In the genomic region with DNA sequence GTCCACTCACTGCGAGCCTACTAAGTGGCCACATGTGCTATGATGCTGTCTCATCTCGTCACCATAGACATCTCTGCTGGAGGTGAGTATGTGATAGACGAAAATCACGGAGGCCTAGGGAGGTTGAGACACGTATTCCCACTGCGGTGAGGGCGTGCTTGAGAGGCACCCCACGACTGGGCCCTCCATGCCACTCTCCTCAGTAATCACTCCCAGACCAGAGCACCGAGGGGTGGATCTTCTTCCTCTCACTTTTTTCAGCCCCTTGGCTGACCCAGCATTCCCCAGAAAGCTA, we compare ENCODE assay signal across 14 cellular contexts. TPM values are rescaled to one million over a fixed set of nuclear protein-coding genes. Genes with fewer than 3 reads are reported as not detected.
DNase-seq lines count a peak whose midpoint lies in the region; ATAC-seq and TF ChIP-seq lines count a peak whose summit lies in the region.
"Had no signal": no experiment of that assay in that cellular context is flagged by ENCODE, and none has a peak within 500 bp of the region (broad histone marks: within the 10 kb centered on the region; RNA-seq: fewer than 3 reads in every experiment).

No MANE protein-coding gene starts in this region.

- H3K27me3 Mint-ChIP-seq in WTC11 (ENCODE audit: low read depth) = no peaks in the 10 kb centered on the region
- no peaks in the 10 kb centered on the region for H3K27me3 Mint-ChIP-seq in activated CD4-positive, alpha-beta memory T cell treated with anti-CD3 and anti-CD28 coated beads, Interleukin-2, amount 10 ng/mL, durations not matched to agents 7 days and 5 days
- H3K27me3 Mint-ChIP-seq: activated T-helper 17 cell treated with anti-CD3 and anti-CD28 coated beads, Interleukin-2, amount 50 U/mL, for 72 hours had no signal

- ATAC-seq in WTC11 (peak; percentile 8; the same call in 1 of the 2 replicates), heart right ventricle (peak in 3 of 8 donors; percentile 6 to 28 (median 23)), GM21515 (IDR thresholded peaks at IDR 0.05; ENCODE audit: unreplicated experiment) (no peak), HG03520 (IDR thresholded peaks at IDR 0.05; ENCODE audit: unreplicated experiment) (no peak)
- ATAC-seq: activated T-helper 17 cell treated with anti-CD3 and anti-CD28 coated beads, Interleukin-2, amount 50 U/mL, for 72 hours had no signal

- H3K4me1 ChIP-seq in ACC112 (ENCODE audit: control insufficient read depth, insufficient read depth, low read length, unreplicated experiment) (peaks cover 68% of the 10 kb centered on the region), heart right ventricle (peaks cover 0 to 51% (median 11%) of the 10 kb centered on the region in 9 donors), prostate gland (replicated peaks) (no peaks in the 10 kb centered on the region)

- H3K79me2 ChIP-seq in ACC112 (ENCODE audit: control insufficient read depth, insufficient read depth, low read length, unreplicated experiment) = peaks cover 95% of the 10 kb centered on the region

- no peaks in the 10 kb centered on the region for H3K9me3 ChIP-seq in heart right ventricle
- H3K9me3 ChIP-seq in prostate gland = no peaks in the 10 kb centered on the region
- H3K9me3 ChIP-seq: ovary had no signal

- H3K27ac Mint-ChIP-seq in WTC11 = peak overlapping the region; percentile 91
- no peak overlapping the region for H3K27ac Mint-ChIP-seq in activated CD4-positive, alpha-beta memory T cell treated with anti-CD3 and anti-CD28 coated beads, Interleukin-2, amount 10 ng/mL, durations not matched to agents 7 days and 5 days
- H3K27ac Mint-ChIP-seq: activated T-helper 17 cell treated with anti-CD3 and anti-CD28 coated beads, Interleukin-2, amount 50 U/mL, for 72 hours had no signal

- CTCF ChIA-PET in WTC11 (lab: Charles Lee) = interaction anchor here (0.9 to 1.3 kb wide), 4 partner anchors 29 to 149 kb away, joined by 3 to 5 read pairs (median 3); partner anchors contain the start of gene AFAP1
- CTCF ChIA-PET in activated CD4-positive, alpha-beta memory T cell treated with anti-CD3 and anti-CD28 coated beads, Interleukin-2, amount 10 ng/mL, durations not matched to agents 7 days and 5 days (lab: Charles Lee) = no interaction called here

- no peak for TF ChIP-seq POLR2A in prostate gland (IDR thresholded peaks at IDR 0.05)

- POLR2A ChIA-PET in WTC11 (lab: Charles Lee) = interaction anchor here (0.9 kb wide), 1 partner anchor 14 kb away, joined by 3 read pairs; no protein-coding TSS in a partner anchor
- POLR2A ChIA-PET in activated CD4-positive, alpha-beta memory T cell treated with anti-CD3 and anti-CD28 coated beads, Interleukin-2, amount 10 ng/mL, durations not matched to agents 7 days and 5 days (lab: Charles Lee) = no interaction called here

- H3K4me3 Mint-ChIP-seq in WTC11 = no peak overlapping the region
- no peak overlapping the region for H3K4me3 Mint-ChIP-seq in activated CD4-positive, alpha-beta memory T cell treated with anti-CD3 and anti-CD28 coated beads, Interleukin-2, amount 10 ng/mL, durations not matched to agents 7 days and 5 days
- H3K4me3 Mint-ChIP-seq: activated T-helper 17 cell treated with anti-CD3 and anti-CD28 coated beads, Interleukin-2, amount 50 U/mL, for 72 hours had no signal

- H2AFZ ChIP-seq in ACC112 (ENCODE audit: low read length, unreplicated experiment) = no peak overlapping the region

- no peaks in the 10 kb centered on the region for H3K36me3 ChIP-seq in ACC112 (ENCODE audit: insufficient read depth, low read length)
- no peaks in the 10 kb centered on the region for H3K36me3 ChIP-seq in heart right ventricle
- no peaks in the 10 kb centered on the region for H3K36me3 ChIP-seq in prostate gland
- H3K36me3 ChIP-seq: ovary had no signal

- intact Hi-C loops in heart right ventricle (cut with DNase I) = loop anchor here in 1 of 10 donors (10.0 kb wide), 1 partner anchor 96 kb away; no protein-coding TSS in a partner anchor
- intact Hi-C loops in prostate gland (cut with DNase I) = no loop called here

- peak overlapping the region; percentile 95 for H3K27ac ChIP-seq in ACC112 (ENCODE audit: low read depth, low read length)
- H3K27ac ChIP-seq in heart right ventricle = peak overlapping the region in 9 of 10 donors; percentile 45 to 75 (median 66)
- peak overlapping the region; percentile 6 to 15 for H3K27ac ChIP-seq in prostate gland
- H3K27ac ChIP-seq: ovary had no signal

- H3K27me3 ChIP-seq in ACC112 (ENCODE audit: insufficient read depth, low read length) = no peaks in the 10 kb centered on the region
- H3K27me3 ChIP-seq in heart right ventricle = no peaks in the 10 kb centered on the region
- H3K27me3 ChIP-seq in prostate gland (replicated peaks; ENCODE audit: insufficient read depth) = no peaks in the 10 kb centered on the region
- H3K27me3 ChIP-seq: ovary had no signal

- DNase-seq in WTC11 (ENCODE audit: low spot score) (no peak), heart right ventricle (no peak), prostate gland (ENCODE audit: low spot score) (no peak), epidermal melanocyte (ENCODE audit: insufficient read length, low spot score) (no peak)
- no peak for DNase-seq in activated CD4-positive, alpha-beta memory T cell treated with anti-CD3 and anti-CD28 coated beads, Interleukin-2, amount 10 ng/mL, durations not matched to agents 7 days and 5 days
- DNase-seq: activated CD4-positive, CD25-positive, alpha-beta regulatory T cell; AML-193; cortex of kidney; RPMI8226 had no signal

- H3K4me3 ChIP-seq in ACC112 (ENCODE audit: low read depth, low read length) (peak overlapping the region; percentile 76), heart right ventricle (peak overlapping the region in 2 of 10 donors; percentile 5 to 10), prostate gland (no peak overlapping the region)
- H3K4me3 ChIP-seq: ovary had no signal

- no peaks in the 10 kb centered on the region for H3K9me3 Mint-ChIP-seq in WTC11
- no peaks in the 10 kb centered on the region for H3K9me3 Mint-ChIP-seq in activated CD4-positive, alpha-beta memory T cell treated with anti-CD3 and anti-CD28 coated beads, Interleukin-2, amount 10 ng/mL, durations not matched to agents 7 days and 5 days
- H3K9me3 Mint-ChIP-seq: activated T-helper 17 cell treated with anti-CD3 and anti-CD28 coated beads, Interleukin-2, amount 50 U/mL, for 72 hours had no signal

- TF ChIP-seq CTCF in WTC11 (IDR thresholded peaks at IDR 0.05) = no peak
- TF ChIP-seq CTCF in heart right ventricle (IDR thresholded peaks at IDR 0.05) = no peak
- TF ChIP-seq CTCF in prostate gland (IDR thresholded peaks at IDR 0.05) = no peak

- H3K36me3 Mint-ChIP-seq in WTC11 = no peaks in the 10 kb centered on the region
- H3K36me3 Mint-ChIP-seq in activated CD4-positive, alpha-beta memory T cell treated with anti-CD3 and anti-CD28 coated beads, Interleukin-2, amount 10 ng/mL, durations not matched to agents 7 days and 5 days (ENCODE audit: low read depth) = no peaks in the 10 kb centered on the region

- H3K4me1 Mint-ChIP-seq in WTC11 = peaks cover 69% of the 10 kb centered on the region
- H3K4me1 Mint-ChIP-seq in activated CD4-positive, alpha-beta memory T cell treated with anti-CD3 and anti-CD28 coated beads, Interleukin-2, amount 10 ng/mL, durations not matched to agents 7 days and 5 days = peaks cover 15% of the 10 kb centered on the region

- WGBS in heart right ventricle, 2 donors = 71 to 77% methylated on average over 9 of the region's 9 CpGs
- WGBS in prostate gland = 75% methylated on average over 9 of the region's 9 CpGs

TF ChIP-seq in WTC11, 78 proteins besides CTCF, POLR2A, EP300 and RAD21 (continues in another document):
- TF ChIP-seq, protein P1, sequence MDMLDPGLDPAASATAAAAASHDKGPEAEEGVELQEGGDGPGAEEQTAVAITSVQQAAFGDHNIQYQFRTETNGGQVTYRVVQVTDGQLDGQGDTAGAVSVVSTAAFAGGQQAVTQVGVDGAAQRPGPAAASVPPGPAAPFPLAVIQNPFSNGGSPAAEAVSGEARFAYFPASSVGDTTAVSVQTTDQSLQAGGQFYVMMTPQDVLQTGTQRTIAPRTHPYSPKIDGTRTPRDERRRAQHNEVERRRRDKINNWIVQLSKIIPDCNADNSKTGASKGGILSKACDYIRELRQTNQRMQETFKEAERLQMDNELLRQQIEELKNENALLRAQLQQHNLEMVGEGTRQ (CRISPR knock-in tag; IDR thresholded peaks at IDR 0.05) = no peak
- no peak for TF ChIP-seq TP53 (CRISPR knock-in tag; IDR thresholded peaks at IDR 0.05)
- no peak for TF ChIP-seq CBFB (CRISPR knock-in tag; IDR thresholded peaks at IDR 0.05; ENCODE audit: low read depth)
- no peak for TF ChIP-seq CDX4 (CRISPR knock-in tag; IDR thresholded peaks at IDR 0.05; ENCODE audit: borderline replicate concordance)
- TF ChIP-seq IRF2 (CRISPR knock-in tag; IDR thresholded peaks at IDR 0.05; ENCODE audit: borderline replicate concordance, low read depth) = no peak
- TF ChIP-seq MYBL2 (CRISPR knock-in tag; IDR thresholded peaks at IDR 0.05) = no peak
- TF ChIP-seq ZNF396 (CRISPR knock-in tag; IDR thresholded peaks at IDR 0.05; ENCODE audit: borderline replicate concordance) = no peak
- no peak for TF ChIP-seq RELA (CRISPR knock-in tag; IDR thresholded peaks at IDR 0.05; ENCODE audit: borderline replicate concordance)
- TF ChIP-seq, protein P2, sequence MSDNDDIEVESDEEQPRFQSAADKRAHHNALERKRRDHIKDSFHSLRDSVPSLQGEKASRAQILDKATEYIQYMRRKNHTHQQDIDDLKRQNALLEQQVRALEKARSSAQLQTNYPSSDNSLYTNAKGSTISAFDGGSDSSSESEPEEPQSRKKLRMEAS (CRISPR knock-in tag; IDR thresholded peaks at IDR 0.05) = no peak
- TF ChIP-seq OVOL2 (CRISPR knock-in tag; IDR thresholded peaks at IDR 0.05; ENCODE audit: borderline replicate concordance) = no peak

RNA-seq across cellular contexts. Expression of gene AFAP1, which starts 29.0 kb away (rescaled TPM):
- total RNA-seq in WTC11 (2021) = 17.6 to 23.6 TPM (median 18.0 TPM) in 3 replicates
- 1 to 10 TPM; 4.7 to 8.9 (median 6.2) TPM for total RNA-seq in heart right ventricle
- 1 to 10 TPM; 2.9 to 4.3 TPM for polyA plus RNA-seq in heart right ventricle
- total RNA-seq in prostate gland = 10 to 100 TPM; 17.5 to 19.8 TPM
- total RNA-seq in activated CD4-positive, alpha-beta memory T cell treated with anti-CD3 and anti-CD28 coated beads, Interleukin-2, amount 10 ng/mL, durations not matched to agents 7 days and 5 days = 1 to 10 TPM; 5.9 to 6.5 TPM

Comparison
In these comparisons a context has a peak if more than half of its experiments do, and no peak if none do; other contexts are left out.
1. H3K27ac ChIP-seq: peak in every context shown above with its lines; median percentile 95 in ACC112; 66 in heart right ventricle; 10 in prostate gland.